In the genomic region with DNA sequence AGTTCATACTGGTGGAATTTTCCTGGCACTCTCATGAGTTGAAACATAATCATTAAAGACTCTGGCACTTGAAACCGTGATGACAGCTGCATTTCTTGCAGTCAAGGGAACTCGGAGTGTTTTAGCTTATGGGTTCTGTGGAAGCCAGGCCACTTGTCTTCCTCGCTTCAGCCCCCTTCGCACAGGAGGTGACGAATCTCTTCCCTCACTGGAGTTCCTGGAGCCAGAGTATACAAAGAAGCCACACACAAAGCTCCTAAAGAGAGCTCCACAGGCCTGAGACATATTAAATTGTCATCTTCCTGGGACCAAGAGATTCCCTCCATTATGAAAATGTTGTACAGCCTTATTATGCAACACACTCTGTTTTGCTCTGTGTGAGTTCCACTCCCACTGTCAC, we compare ENCODE assay signal across 19 cellular contexts.
DNase-seq lines count a peak whose midpoint lies in the region; ATAC-seq and TF ChIP-seq lines count a peak whose summit lies in the region.
"Had no signal": no experiment of that assay in that cellular context is flagged by ENCODE, and none has a peak within 500 bp of the region (broad histone marks: within the 10 kb centered on the region; RNA-seq: fewer than 3 reads in every experiment).

No MANE protein-coding gene starts in this region.

- no peak overlapping the region for H3K27ac ChIP-seq in Karpas-422 (ENCODE audit: low read length)
- no peak overlapping the region for H3K27ac ChIP-seq in esophagus muscularis mucosa (replicated peaks in 1 of 4)
- no peak overlapping the region for H3K27ac ChIP-seq in ascending aorta
- no peak overlapping the region for H3K27ac ChIP-seq in aorta (ENCODE audit: low read depth in 1 of 2, low read length in 2 of 2)
- H3K27ac ChIP-seq: BLaER1 treated with 17β-estradiol and CSF1 and Interleukin-3, amounts not matched to agents 10 nM and 100 nM; C4-2B had no signal

- H3K9me3 ChIP-seq in Karpas-422 (ENCODE audit: low read length) = no peaks in the 10 kb centered on the region
- no peaks in the 10 kb centered on the region for H3K9me3 ChIP-seq in esophagus muscularis mucosa
- H3K9me3 ChIP-seq in ascending aorta = no peaks in the 10 kb centered on the region
- peaks cover 1% of the 10 kb centered on the region for H3K9me3 ChIP-seq in aorta (ENCODE audit: control insufficient read depth, low read length)
- H3K9me3 ChIP-seq: Caco-2 had no signal

- ATAC-seq in left ventricle myocardium superior = peak; percentile 68
- no peak for ATAC-seq in left cardiac atrium
- ATAC-seq in aorta (ENCODE audit: low FRiP score) = no peak
- ATAC-seq: CD8-positive, alpha-beta T cell had no signal

- H3K4me3 Mint-ChIP-seq in activated CD4-positive, alpha-beta T cell treated with anti-CD3 and anti-CD28 coated beads, Interleukin-2, amount 10 ng/mL, durations not matched to agents 24 days and 14 days = no peak overlapping the region
- H3K4me3 Mint-ChIP-seq: B cell; CD4-positive, alpha-beta T cell; CD8-positive, alpha-beta T cell had no signal

- no peaks in the 10 kb centered on the region for H3K9me3 Mint-ChIP-seq in activated CD4-positive, alpha-beta T cell treated with anti-CD3 and anti-CD28 coated beads, Interleukin-2, amount 10 ng/mL, durations not matched to agents 24 days and 14 days
- H3K9me3 Mint-ChIP-seq: CD4-positive, alpha-beta T cell; CD8-positive, alpha-beta T cell had no signal

- no peak for TF ChIP-seq POLR2A in esophagus muscularis mucosa (IDR thresholded peaks at IDR 0.05; ENCODE audit: low read depth)

- TF ChIP-seq EP300 in esophagus muscularis mucosa (IDR thresholded peaks at IDR 0.05) = no peak

- H3K4me1 Mint-ChIP-seq in activated CD4-positive, alpha-beta T cell treated with anti-CD3 and anti-CD28 coated beads, Interleukin-2, amount 10 ng/mL, durations not matched to agents 24 days and 14 days = peaks cover 22% of the 10 kb centered on the region

- H2AFZ ChIP-seq in Karpas-422 (ENCODE audit: low read length) = no peak overlapping the region

- DNase-seq in activated CD4-positive, alpha-beta T cell treated with anti-CD3 and anti-CD28 coated beads, Interleukin-2, amount 10 ng/mL, durations not matched to agents 24 days and 14 days = peak; percentile 53
- no peak for DNase-seq in activated CD4-positive, alpha-beta T cell treated with anti-CD3 and anti-CD28 coated beads, Interleukin-2, amount 50 U/mL, for 48 hours
- no peak for DNase-seq in left ventricle myocardium superior
- DNase-seq in left cardiac atrium = no peak
- DNase-seq in Karpas-422 = peak; percentile 29
- DNase-seq in esophagus muscularis mucosa (ENCODE audit: extremely low spot score) = peak; percentile 72
- no peak for DNase-seq in ascending aorta (ENCODE audit: low spot score in 2 of 2)
- DNase-seq in aorta = no peak
- DNase-seq: 8988T; AML-193; Caco-2; Calu3; CD4-positive, alpha-beta T cell; CD8-positive, alpha-beta T cell; DMS79 treated with DMSO at 0.1 percent for 48 hours; GF-D8 had no signal

- TF ChIP-seq CTCF in esophagus muscularis mucosa (IDR thresholded peaks at IDR 0.05) = no peak
- TF ChIP-seq CTCF in ascending aorta (IDR thresholded peaks at IDR 0.05) = no peak

- WGBS in esophagus muscularis mucosa = 76% methylated on average over 5 of the region's 5 CpGs
- 66 to 68% methylated on average over 5 of the region's 5 CpGs for WGBS in aorta, 2 donors

- H3K4me3 ChIP-seq in Karpas-422 (ENCODE audit: low read length) (no peak overlapping the region), esophagus muscularis mucosa (no peak overlapping the region), ascending aorta (no peak overlapping the region), aorta (ENCODE audit: low read length in 2 of 2) (no peak overlapping the region)
- H3K4me3 ChIP-seq: BLaER1 treated with 17β-estradiol and CSF1 and Interleukin-3, amounts not matched to agents 10 nM and 100 nM had no signal

- H4K20me1 ChIP-seq in Karpas-422 (ENCODE audit: insufficient read depth, low read depth, low read length) = no peaks in the 10 kb centered on the region
- H4K20me1 ChIP-seq: BLaER1 treated with 17β-estradiol and CSF1 and Interleukin-3, amounts not matched to agents 10 nM and 100 nM had no signal

- no peak overlapping the region for H3K4me2 ChIP-seq in Karpas-422 (ENCODE audit: low read depth, low read length, poor library complexity, severe bottlenecking)
- H3K4me2 ChIP-seq: BLaER1 treated with 17β-estradiol and CSF1 and Interleukin-3, amounts not matched to agents 10 nM and 100 nM had no signal

- no peaks in the 10 kb centered on the region for H3K36me3 Mint-ChIP-seq in activated CD4-positive, alpha-beta T cell treated with anti-CD3 and anti-CD28 coated beads, Interleukin-2, amount 10 ng/mL, durations not matched to agents 24 days and 14 days (ENCODE audit: low read depth)
- H3K36me3 Mint-ChIP-seq: CD8-positive, alpha-beta T cell had no signal

- H3K9me2 ChIP-seq in Karpas-422 (replicated peaks; ENCODE audit: insufficient read depth, low read length) = no peaks in the 10 kb centered on the region

- no peak overlapping the region for H3K27ac Mint-ChIP-seq in activated CD4-positive, alpha-beta T cell treated with anti-CD3 and anti-CD28 coated beads, Interleukin-2, amount 10 ng/mL, durations not matched to agents 24 days and 14 days
- H3K27ac Mint-ChIP-seq: B cell; CD4-positive, alpha-beta T cell; CD8-positive, alpha-beta T cell had no signal

- no peaks in the 10 kb centered on the region for H3K79me2 ChIP-seq in Karpas-422 (ENCODE audit: low read length)

- no peaks in the 10 kb centered on the region for H3K36me3 ChIP-seq in Karpas-422 (ENCODE audit: insufficient read depth, low read length)
- H3K36me3 ChIP-seq in esophagus muscularis mucosa = no peaks in the 10 kb centered on the region
- no peaks in the 10 kb centered on the region for H3K36me3 ChIP-seq in ascending aorta
- no peaks in the 10 kb centered on the region for H3K36me3 ChIP-seq in aorta (ENCODE audit: control insufficient read depth in 1 of 2, insufficient read depth in 2 of 2, low read length in 1 of 2)
- H3K36me3 ChIP-seq: BLaER1 treated with 17β-estradiol and CSF1 and Interleukin-3, amounts not matched to agents 10 nM and 100 nM had no signal

- no peak overlapping the region for H3K9ac ChIP-seq in Karpas-422 (ENCODE audit: low read length)
- H3K9ac ChIP-seq: BLaER1 treated with 17β-estradiol and CSF1 and Interleukin-3, amounts not matched to agents 10 nM and 100 nM had no signal

- intact Hi-C loops in activated CD4-positive, alpha-beta T cell treated with anti-CD3 and anti-CD28 coated beads, Interleukin-2, amount 10 ng/mL, durations not matched to agents 24 days and 14 days (cut with micrococcal nuclease) = loop anchor here (5.0 kb wide), 1 partner anchor 33 kb away; no protein-coding TSS in a partner anchor
- intact Hi-C loops in left ventricle myocardium superior (cut with micrococcal nuclease) = no loop called here
- intact Hi-C loops in left cardiac atrium (cut with DNase I) = no loop called here
- intact Hi-C loops in esophagus muscularis mucosa (cut with DNase I) = no loop called here
- intact Hi-C loops in ascending aorta (cut with DNase I) = no loop called here
- intact Hi-C loops in aorta (cut with DNase I) = no loop called here

- H3K27me3 Mint-ChIP-seq in activated CD4-positive, alpha-beta T cell treated with anti-CD3 and anti-CD28 coated beads, Interleukin-2, amount 10 ng/mL, durations not matched to agents 24 days and 14 days = peaks cover 6% of the 10 kb centered on the region
- H3K27me3 Mint-ChIP-seq: CD4-positive, alpha-beta T cell had no signal

- peaks cover 8% of the 10 kb centered on the region for H3K4me1 ChIP-seq in Karpas-422 (ENCODE audit: low read length)
- H3K4me1 ChIP-seq in esophagus muscularis mucosa = no peaks in the 10 kb centered on the region
- no peaks in the 10 kb centered on the region for H3K4me1 ChIP-seq in ascending aorta
- H3K4me1 ChIP-seq in aorta (ENCODE audit: control insufficient read depth in 1 of 2, insufficient read depth in 2 of 2, low read length in 2 of 2) = no peaks in the 10 kb centered on the region
- H3K4me1 ChIP-seq: Caco-2 had no signal

- H3K27me3 ChIP-seq in Karpas-422 (ENCODE audit: low read length) (no peaks in the 10 kb centered on the region), esophagus muscularis mucosa (peaks cover 0 to 13% (median 0%) of the 10 kb centered on the region in 4 donors), ascending aorta (no peaks in the 10 kb centered on the region), aorta (ENCODE audit: control insufficient read depth in 1 of 2, insufficient read depth in 2 of 2, low read length in 1 of 2) (no peaks in the 10 kb centered on the region)
- H3K27me3 ChIP-seq: BLaER1 treated with 17β-estradiol and CSF1 and Interleukin-3, amounts not matched to agents 10 nM and 100 nM had no signal

Comparison
In these comparisons a context has a peak if more than half of its experiments do, and no peak if none do; other contexts are left out.
1. DNase-seq: peak in activated CD4-positive, alpha-beta T cell treated with anti-CD3 and anti-CD28 coated beads, Interleukin-2, amount 10 ng/mL, durations not matched to agents 24 days and 14 days (single experiment), Karpas-422 (single experiment) and esophagus muscularis mucosa (single experiment); none in activated CD4-positive, alpha-beta T cell treated with anti-CD3 and anti-CD28 coated beads, Interleukin-2, amount 50 U/mL, for 48 hours (0 of 2), left ventricle myocardium superior (single experiment), left cardiac atrium (single experiment), ascending aorta (0 of 2) and aorta (0 of 2).